Comparison of ENCODE assay signal across 7 cellular contexts in the genomic region with DNA sequence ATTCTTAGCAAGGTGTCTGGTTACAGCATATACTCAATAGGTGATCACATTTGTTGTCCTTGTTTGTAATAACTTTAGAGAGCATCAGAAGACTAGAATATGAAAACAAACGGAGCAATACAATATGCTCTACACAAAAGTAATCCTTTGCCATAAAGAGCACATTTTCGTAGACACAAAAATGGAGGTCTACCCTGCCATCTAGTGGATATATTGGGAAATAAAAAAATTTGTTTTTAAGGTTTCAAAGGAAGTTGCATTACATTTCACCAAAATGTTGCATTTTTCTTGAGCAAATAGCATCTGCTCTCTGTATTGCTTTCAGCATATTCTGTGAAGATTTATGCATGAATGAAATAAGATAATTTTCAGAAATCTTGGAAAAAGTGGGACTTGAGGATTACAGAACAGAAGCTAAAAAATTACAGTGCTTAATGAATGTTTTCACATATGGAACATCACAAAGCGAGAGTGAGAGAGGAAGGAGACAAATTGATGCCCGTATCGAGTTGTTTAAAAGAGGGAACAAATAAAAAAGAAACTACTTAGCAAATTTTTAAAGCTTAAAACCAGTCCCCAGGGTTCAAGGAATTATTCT.
A peak's percentile ranks its signal among the peaks of the same experiment; 100 is the strongest.
DNase-seq lines count a peak whose midpoint lies in the region; ATAC-seq, FAIRE-seq and TF ChIP-seq lines count a peak whose summit lies in the region.

No MANE protein-coding gene starts in this region.

- H3K4me3 ChIP-seq in HFF-Myc (replicated peaks; ENCODE audit: low read depth, low read length): no peak overlapping the region
- H3K4me3 ChIP-seq in OCI-LY3 (ENCODE audit: low read length): no peak overlapping the region
- no peak overlapping the region for H3K4me3 ChIP-seq in esophagus squamous epithelium
- no peak overlapping the region for H3K4me3 ChIP-seq in prostate gland

- no peak overlapping the region for H2AFZ ChIP-seq in OCI-LY3 (ENCODE audit: low read depth, low read length)

- TF ChIP-seq CTCF in HFF-Myc (IDR thresholded peaks at IDR 0.05; ENCODE audit: low read depth, low read length, missing control alignments): peak; percentile 23
- peak; percentile 63 for TF ChIP-seq CTCF in OCI-LY3 (IDR thresholded peaks at IDR 0.05; ENCODE audit: low read depth, low read length)
- TF ChIP-seq CTCF in esophagus squamous epithelium (IDR thresholded peaks at IDR 0.05): peak; percentile 17 to 67 (median 50)
- TF ChIP-seq CTCF in prostate gland (IDR thresholded peaks at IDR 0.05): peak; percentile 53 to 71 (median 66)

- H3K4me2 ChIP-seq in OCI-LY3 (ENCODE audit: low read length): no peak overlapping the region

- no peaks in the 10 kb centered on the region for H4K20me1 ChIP-seq in OCI-LY3 (ENCODE audit: insufficient read depth, low read length)

- WGBS in esophagus squamous epithelium, 2 donors: 13 to 17% methylated on average over 5 of the region's 5 CpGs
- WGBS in prostate gland: 12% methylated on average over 5 of the region's 5 CpGs

- intact Hi-C loops in esophagus squamous epithelium (cut with DNase I): no loop called here
- intact Hi-C loops in prostate gland (cut with DNase I): loop anchor here (10.0 kb wide), 1 partner anchor 392 kb away; the partner anchor contains the start of gene ANKRD50

- H3K4me1 ChIP-seq in OCI-LY3 (ENCODE audit: low read length) (no peaks in the 10 kb centered on the region), esophagus squamous epithelium (no peaks in the 10 kb centered on the region), prostate gland (replicated peaks) (no peaks in the 10 kb centered on the region)

- no peaks in the 10 kb centered on the region for H3K79me2 ChIP-seq in OCI-LY3 (ENCODE audit: low read length)

- H3K9ac ChIP-seq in OCI-LY3 (ENCODE audit: low read length): no peak overlapping the region

- DNase-seq in HFF-Myc (ENCODE audit: extremely low read depth, low read depth): peak; percentile 49
- DNase-seq in esophagus squamous epithelium (lab: John Stamatoyannopoulos, UW): no peak
- no peak for DNase-seq in prostate gland (ENCODE audit: low spot score)
- no peak for DNase-seq in HK-2 (ENCODE audit: unreplicated experiment)

- H3K27me3 ChIP-seq in OCI-LY3 (ENCODE audit: low read depth, low read length) (no peaks in the 10 kb centered on the region), esophagus squamous epithelium (no peaks in the 10 kb centered on the region), prostate gland (replicated peaks; ENCODE audit: insufficient read depth) (no peaks in the 10 kb centered on the region)

- H3K9me3 ChIP-seq in OCI-LY3 (ENCODE audit: insufficient read depth, low read length) (no peaks in the 10 kb centered on the region), esophagus squamous epithelium (no peaks in the 10 kb centered on the region), prostate gland (no peaks in the 10 kb centered on the region)

- ATAC-seq in GM19467 (IDR thresholded peaks at IDR 0.05; ENCODE audit: unreplicated experiment): no peak

- H3K36me3 ChIP-seq in OCI-LY3 (replicated peaks; ENCODE audit: low read depth, low read length) (no peaks in the 10 kb centered on the region), esophagus squamous epithelium (no peaks in the 10 kb centered on the region), prostate gland (no peaks in the 10 kb centered on the region)

- H3K27ac ChIP-seq in OCI-LY3 (ENCODE audit: low read length) (no peak overlapping the region), esophagus squamous epithelium (peak overlapping the region in 1 of 4 donors; percentile 17), prostate gland (no peak overlapping the region)

- FAIRE-seq in G401.6 (lab: Jason Lieb, UNC): peak; percentile 93

- no peak for TF ChIP-seq POLR2A in esophagus squamous epithelium (IDR thresholded peaks at IDR 0.05)
- TF ChIP-seq POLR2A in prostate gland (IDR thresholded peaks at IDR 0.05): no peak
